In genomic region chr7:85890244-85890811, GRCh38 we compare ENCODE assay signal across 8 cellular contexts.
DNase-seq lines count a peak whose midpoint lies in the region; ATAC-seq and TF ChIP-seq lines count a peak whose summit lies in the region.

No MANE protein-coding gene starts in this region.

- no peak overlapping the region for H3K27ac ChIP-seq in parathyroid adenoma

- no peaks in the 10 kb centered on the region for H3K4me1 Mint-ChIP-seq in endothelial cell (ENCODE audit: unreplicated experiment)

- H2AFZ ChIP-seq in parathyroid adenoma = no peak overlapping the region

- TF ChIP-seq CTCF in BE2C (IDR thresholded peaks at IDR 0.05; ENCODE audit: low read depth, low read length) (peak; percentile 58), endothelial cell (IDR thresholded peaks at IDR 0.05; ENCODE audit: unreplicated experiment) (peak; percentile 78), parathyroid adenoma (IDR thresholded peaks at IDR 0.05) (peak; percentile 18)

- no peaks in the 10 kb centered on the region for H3K36me3 Mint-ChIP-seq in endothelial cell (ENCODE audit: low read depth, unreplicated experiment)

- no peaks in the 10 kb centered on the region for H3K27me3 Mint-ChIP-seq in endothelial cell (ENCODE audit: unreplicated experiment)

- no peaks in the 10 kb centered on the region for H3K27me3 ChIP-seq in BE2C
- H3K27me3 ChIP-seq in parathyroid adenoma (ENCODE audit: control insufficient read depth, insufficient read depth, low read length) = no peaks in the 10 kb centered on the region

- H3K4me2 ChIP-seq in parathyroid adenoma (ENCODE audit: low read length) = no peak overlapping the region

- ATAC-seq in GM19351 (IDR thresholded peaks at IDR 0.05; ENCODE audit: unreplicated experiment) (peak; percentile 86), HG03469 (IDR thresholded peaks at IDR 0.05; ENCODE audit: unreplicated experiment) (peak; percentile 83), GM19397 (IDR thresholded peaks at IDR 0.05; ENCODE audit: unreplicated experiment) (no peak)

- no peak overlapping the region for H3K4me3 ChIP-seq in BE2C (ENCODE audit: low read depth, low read length)
- no peak overlapping the region for H3K4me3 ChIP-seq in parathyroid adenoma (ENCODE audit: low read depth, low read length)

- H3K36me3 ChIP-seq in BE2C (no peaks in the 10 kb centered on the region), parathyroid adenoma (ENCODE audit: control insufficient read depth, insufficient read depth, low read length) (no peaks in the 10 kb centered on the region)

- H3K4me3 Mint-ChIP-seq in endothelial cell (ENCODE audit: unreplicated experiment) = no peak overlapping the region

- H3K27ac Mint-ChIP-seq in endothelial cell (ENCODE audit: unreplicated experiment) = no peak overlapping the region

- DNase-seq in BE2C = no peak
- peak; percentile 35 for DNase-seq in NOMO-1 treated with dmso at 0.1 percent for 144 hours (lab: John Stamatoyannopoulos, UW; ENCODE audit: unreplicated experiment)
- no peak for DNase-seq in endothelial cell (ENCODE audit: low spot score)
- DNase-seq in ecto neural progenitor cell (ENCODE audit: low spot score) = no peak

- no peaks in the 10 kb centered on the region for H3K4me1 ChIP-seq in BE2C
- H3K4me1 ChIP-seq in parathyroid adenoma = no peaks in the 10 kb centered on the region

- no peaks in the 10 kb centered on the region for H3K79me2 ChIP-seq in parathyroid adenoma

- H3K9me3 ChIP-seq in BE2C = no peaks in the 10 kb centered on the region
- no peaks in the 10 kb centered on the region for H3K9me3 ChIP-seq in parathyroid adenoma (ENCODE audit: control insufficient read depth, low read length)

- H3K9ac ChIP-seq in parathyroid adenoma = no peak overlapping the region

- no peaks in the 10 kb centered on the region for H3K9me3 Mint-ChIP-seq in endothelial cell (ENCODE audit: unreplicated experiment)

Comparison
In these comparisons a context has a peak if more than half of its experiments do, and no peak if none do; other contexts are left out.
1. CTCF ChIP-seq: peak in every context shown above with its lines; median percentile 78 in endothelial cell; 58 in BE2C; 18 in parathyroid adenoma.